Comparison of ENCODE assay signal across 1 cellular context in genomic region chr14:100274250-100274649, GRCh38.
TF ChIP-seq lines count a peak whose summit lies in the region.

No MANE protein-coding gene starts in this region.

TF ChIP-seq in WTC11, 78 proteins besides CTCF, POLR2A, EP300 and RAD21 (continued from another document):
- TF ChIP-seq, protein P1, sequence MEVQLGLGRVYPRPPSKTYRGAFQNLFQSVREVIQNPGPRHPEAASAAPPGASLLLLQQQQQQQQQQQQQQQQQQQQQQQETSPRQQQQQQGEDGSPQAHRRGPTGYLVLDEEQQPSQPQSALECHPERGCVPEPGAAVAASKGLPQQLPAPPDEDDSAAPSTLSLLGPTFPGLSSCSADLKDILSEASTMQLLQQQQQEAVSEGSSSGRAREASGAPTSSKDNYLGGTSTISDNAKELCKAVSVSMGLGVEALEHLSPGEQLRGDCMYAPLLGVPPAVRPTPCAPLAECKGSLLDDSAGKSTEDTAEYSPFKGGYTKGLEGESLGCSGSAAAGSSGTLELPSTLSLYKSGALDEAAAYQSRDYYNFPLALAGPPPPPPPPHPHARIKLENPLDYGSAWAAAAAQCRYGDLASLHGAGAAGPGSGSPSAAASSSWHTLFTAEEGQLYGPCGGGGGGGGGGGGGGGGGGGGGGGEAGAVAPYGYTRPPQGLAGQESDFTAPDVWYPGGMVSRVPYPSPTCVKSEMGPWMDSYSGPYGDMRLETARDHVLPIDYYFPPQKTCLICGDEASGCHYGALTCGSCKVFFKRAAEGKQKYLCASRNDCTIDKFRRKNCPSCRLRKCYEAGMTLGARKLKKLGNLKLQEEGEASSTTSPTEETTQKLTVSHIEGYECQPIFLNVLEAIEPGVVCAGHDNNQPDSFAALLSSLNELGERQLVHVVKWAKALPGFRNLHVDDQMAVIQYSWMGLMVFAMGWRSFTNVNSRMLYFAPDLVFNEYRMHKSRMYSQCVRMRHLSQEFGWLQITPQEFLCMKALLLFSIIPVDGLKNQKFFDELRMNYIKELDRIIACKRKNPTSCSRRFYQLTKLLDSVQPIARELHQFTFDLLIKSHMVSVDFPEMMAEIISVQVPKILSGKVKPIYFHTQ (CRISPR knock-in tag; IDR thresholded peaks at IDR 0.05), result no peak
- TF ChIP-seq ZBTB43 (CRISPR knock-in tag; IDR thresholded peaks at IDR 0.05) (no peak), NR3C1 (CRISPR knock-in tag; conservative IDR thresholded peaks at IDR 0.05; ENCODE audit: low read depth) (no peak), ZNF232 (CRISPR knock-in tag; IDR thresholded peaks at IDR 0.05) (no peak), ESRRA (CRISPR knock-in tag; IDR thresholded peaks at IDR 0.05; ENCODE audit: borderline replicate concordance) (no peak), NFATC4 (CRISPR knock-in tag; IDR thresholded peaks at IDR 0.05) (no peak)
- TF ChIP-seq, protein P2, sequence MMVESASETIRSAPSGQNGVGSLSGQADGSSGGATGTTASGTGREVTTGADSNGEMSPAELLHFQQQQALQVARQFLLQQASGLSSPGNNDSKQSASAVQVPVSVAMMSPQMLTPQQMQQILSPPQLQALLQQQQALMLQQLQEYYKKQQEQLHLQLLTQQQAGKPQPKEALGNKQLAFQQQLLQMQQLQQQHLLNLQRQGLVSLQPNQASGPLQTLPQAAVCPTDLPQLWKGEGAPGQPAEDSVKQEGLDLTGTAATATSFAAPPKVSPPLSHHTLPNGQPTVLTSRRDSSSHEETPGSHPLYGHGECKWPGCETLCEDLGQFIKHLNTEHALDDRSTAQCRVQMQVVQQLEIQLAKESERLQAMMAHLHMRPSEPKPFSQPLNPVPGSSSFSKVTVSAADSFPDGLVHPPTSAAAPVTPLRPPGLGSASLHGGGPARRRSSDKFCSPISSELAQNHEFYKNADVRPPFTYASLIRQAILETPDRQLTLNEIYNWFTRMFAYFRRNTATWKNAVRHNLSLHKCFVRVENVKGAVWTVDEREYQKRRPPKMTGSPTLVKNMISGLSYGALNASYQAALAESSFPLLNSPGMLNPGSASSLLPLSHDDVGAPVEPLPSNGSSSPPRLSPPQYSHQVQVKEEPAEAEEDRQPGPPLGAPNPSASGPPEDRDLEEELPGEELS (CRISPR knock-in tag; IDR thresholded peaks at IDR 0.05), result no peak
- TF ChIP-seq, protein P3, sequence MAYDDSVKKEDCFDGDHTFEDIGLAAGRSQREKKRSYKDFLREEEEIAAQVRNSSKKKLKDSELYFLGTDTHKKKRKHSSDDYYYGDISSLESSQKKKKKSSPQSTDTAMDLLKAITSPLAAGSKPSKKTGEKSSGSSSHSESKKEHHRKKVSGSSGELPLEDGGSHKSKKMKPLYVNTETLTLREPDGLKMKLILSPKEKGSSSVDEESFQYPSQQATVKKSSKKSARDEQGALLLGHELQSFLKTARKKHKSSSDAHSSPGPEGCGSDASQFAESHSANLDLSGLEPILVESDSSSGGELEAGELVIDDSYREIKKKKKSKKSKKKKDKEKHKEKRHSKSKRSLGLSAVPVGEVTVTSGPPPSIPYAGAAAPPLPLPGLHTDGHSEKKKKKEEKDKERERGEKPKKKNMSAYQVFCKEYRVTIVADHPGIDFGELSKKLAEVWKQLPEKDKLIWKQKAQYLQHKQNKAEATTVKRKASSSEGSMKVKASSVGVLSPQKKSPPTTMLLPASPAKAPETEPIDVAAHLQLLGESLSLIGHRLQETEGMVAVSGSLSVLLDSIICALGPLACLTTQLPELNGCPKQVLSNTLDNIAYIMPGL (CRISPR knock-in tag; IDR thresholded peaks at IDR 0.05), result no peak
TF ChIP-seq in WTC11: peak in this region for 0.
